ENCODE assay signal across 29 cellular contexts in genomic region chr12:119230804-119231203, GRCh38. TPM values are rescaled to one million over a fixed set of nuclear protein-coding genes. Genes with fewer than 3 reads are reported as not detected.
"Had no signal": no experiment of that assay in that cellular context is flagged by ENCODE, and none has a peak within 500 bp of the region (broad histone marks: within the 10 kb centered on the region; RNA-seq: fewer than 3 reads in every experiment).

No MANE protein-coding gene starts in this region.

- H3K36me3 ChIP-seq: ascending aorta, cardiac muscle cell, colonic mucosa, gastrocnemius medialis, right lobe of liver, tibial nerve, WERI-Rb-1 had no signal

- H3K4me3 Mint-ChIP-seq: activated CD4-positive, alpha-beta memory T cell treated with anti-CD3 and anti-CD28 coated beads for 36 hours; activated CD4-positive, alpha-beta T cell treated with anti-CD3 and anti-CD28 coated beads, Interleukin-2, amount 10 ng/mL, durations not matched to agents 24 days and 14 days; activated naive CD4-positive, alpha-beta T cell treated with anti-CD3 and anti-CD28 coated beads, Interleukin-2, amount 10 ng/mL, durations not matched to agents 7 days and 5 days; activated naive CD8-positive, alpha-beta T cell treated with anti-CD3 and anti-CD28 coated beads, Interleukin-2, amount 10 ng/mL, durations not matched to agents 7 days and 5 days; activated T-cell treated with anti-CD3 and anti-CD28 coated beads, Interleukin-2, amount 50 U/mL, for 24 hours; immature natural killer cell; naive thymus-derived CD8-positive, alpha-beta T cell had no signal

- H3K36me3 Mint-ChIP-seq: activated CD4-positive, alpha-beta memory T cell treated with anti-CD3 and anti-CD28 coated beads for 36 hours; activated naive CD4-positive, alpha-beta T cell treated with anti-CD3 and anti-CD28 coated beads, Interleukin-2, amount 10 ng/mL, durations not matched to agents 7 days and 5 days; activated naive CD8-positive, alpha-beta T cell treated with anti-CD3 and anti-CD28 coated beads, Interleukin-2, amount 10 ng/mL, durations not matched to agents 7 days and 5 days; brain; immature natural killer cell; naive thymus-derived CD8-positive, alpha-beta T cell had no signal

- H3K27me3 Mint-ChIP-seq: activated CD4-positive, alpha-beta memory T cell treated with anti-CD3 and anti-CD28 coated beads for 36 hours; activated CD4-positive, alpha-beta T cell treated with anti-CD3 and anti-CD28 coated beads, Interleukin-2, amount 10 ng/mL, durations not matched to agents 24 days and 14 days; activated naive CD4-positive, alpha-beta T cell treated with anti-CD3 and anti-CD28 coated beads, Interleukin-2, amount 10 ng/mL, durations not matched to agents 7 days and 5 days; activated naive CD8-positive, alpha-beta T cell treated with anti-CD3 and anti-CD28 coated beads, Interleukin-2, amount 10 ng/mL, durations not matched to agents 7 days and 5 days had no signal

- H3K9me3 ChIP-seq: ascending aorta, colonic mucosa, gastrocnemius medialis, right lobe of liver had no signal

- ATAC-seq: activated CD4-positive, CD25-positive, alpha-beta regulatory T cell treated with anti-CD3 and anti-CD28 coated beads, Interleukin-2, amount 50 U/mL, for 24 hours; left colon; naive thymus-derived CD8-positive, alpha-beta T cell; right lobe of liver had no signal

- H3K4me1 ChIP-seq: ascending aorta, colonic mucosa, gastrocnemius medialis, right lobe of liver, tibial nerve had no signal

- FAIRE-seq: kidney, TTC549 had no signal

- H3K27ac ChIP-seq: ascending aorta, cardiac muscle cell, colonic mucosa, right lobe of liver, tibial nerve, WERI-Rb-1 had no signal

- H3K4me1 Mint-ChIP-seq: activated CD4-positive, alpha-beta T cell treated with anti-CD3 and anti-CD28 coated beads, Interleukin-2, amount 10 ng/mL, durations not matched to agents 24 days and 14 days; activated naive CD4-positive, alpha-beta T cell treated with anti-CD3 and anti-CD28 coated beads, Interleukin-2, amount 10 ng/mL, durations not matched to agents 7 days and 5 days; activated naive CD8-positive, alpha-beta T cell treated with anti-CD3 and anti-CD28 coated beads, Interleukin-2, amount 10 ng/mL, durations not matched to agents 7 days and 5 days; immature natural killer cell; naive thymus-derived CD8-positive, alpha-beta T cell had no signal

- H3K4me3 ChIP-seq: ascending aorta, colonic mucosa, right lobe of liver, tibial nerve had no signal

- H3K9me3 Mint-ChIP-seq: activated CD4-positive, alpha-beta T cell treated with anti-CD3 and anti-CD28 coated beads, Interleukin-2, amount 10 ng/mL, durations not matched to agents 24 days and 14 days; activated naive CD4-positive, alpha-beta T cell treated with anti-CD3 and anti-CD28 coated beads, Interleukin-2, amount 10 ng/mL, durations not matched to agents 7 days and 5 days; activated naive CD8-positive, alpha-beta T cell treated with anti-CD3 and anti-CD28 coated beads, Interleukin-2, amount 10 ng/mL, durations not matched to agents 7 days and 5 days; activated T-cell treated with anti-CD3 and anti-CD28 coated beads, Interleukin-2, amount 50 U/mL, for 24 hours had no signal

- H3K27me3 ChIP-seq: ascending aorta, cardiac muscle cell, colonic mucosa, gastrocnemius medialis, right lobe of liver, tibial nerve had no signal

- H3K27ac Mint-ChIP-seq: activated CD4-positive, alpha-beta memory T cell treated with anti-CD3 and anti-CD28 coated beads for 36 hours; activated CD4-positive, alpha-beta T cell treated with anti-CD3 and anti-CD28 coated beads, Interleukin-2, amount 10 ng/mL, durations not matched to agents 24 days and 14 days; activated naive CD4-positive, alpha-beta T cell treated with anti-CD3 and anti-CD28 coated beads, Interleukin-2, amount 10 ng/mL, durations not matched to agents 7 days and 5 days; activated naive CD8-positive, alpha-beta T cell treated with anti-CD3 and anti-CD28 coated beads, Interleukin-2, amount 10 ng/mL, durations not matched to agents 7 days and 5 days; activated T-cell treated with anti-CD3 and anti-CD28 coated beads, Interleukin-2, amount 50 U/mL, for 24 hours; immature natural killer cell; naive thymus-derived CD8-positive, alpha-beta T cell had no signal

- DNase-seq: activated CD4-positive, alpha-beta memory T cell treated with anti-CD3 and anti-CD28 coated beads for 36 hours; activated CD4-positive, alpha-beta T cell treated with anti-CD3 and anti-CD28 coated beads, Interleukin-2, amount 10 ng/mL, durations not matched to agents 24 days and 14 days; activated CD8-positive, alpha-beta memory T cell treated with anti-CD3 and anti-CD28 coated beads, Interleukin-2, amount 50 U/mL, for 48 hours; activated gamma-delta T cell; activated naive CD4-positive, alpha-beta T cell treated with anti-CD3 and anti-CD28 coated beads, Interleukin-2, amount 10 ng/mL, durations not matched to agents 7 days and 5 days; activated naive CD8-positive, alpha-beta T cell treated with anti-CD3 and anti-CD28 coated beads, Interleukin-2, amount 10 ng/mL, durations not matched to agents 7 days and 5 days; activated T-cell treated with anti-CD3 and anti-CD28 coated beads, Interleukin-2, amount 50 U/mL, for 24 hours; cerebellar nuclear complex; colonic mucosa; effector CD8-positive, alpha-beta T cell; erythroblast; gastrocnemius medialis; hippocampal formation; immature natural killer cell; kidney; left colon; midbrain; naive thymus-derived CD8-positive, alpha-beta T cell; right lobe of liver; stimulated activated CD4-positive, alpha-beta T cell treated with anti-CD3 and anti-CD28 coated beads, Interleukin-2, amount 100 ng/mL, for 48 hours; stimulated activated naive CD4-positive, alpha-beta T cell treated with Interleukin-2 at 50 U/mL for 16 hours; WERI-Rb-1 had no signal

RNA-seq across cellular contexts. Expression of gene HSPB8, which starts 52.1 kb away (rescaled TPM):
- total RNA-seq: activated CD4-positive, alpha-beta memory T cell treated with anti-CD3 and anti-CD28 coated beads for 36 hours; activated CD4-positive, alpha-beta T cell treated with anti-CD3 and anti-CD28 coated beads, Interleukin-2, amount 10 ng/mL, durations not matched to agents 24 days and 14 days; activated naive CD8-positive, alpha-beta T cell treated with anti-CD3 and anti-CD28 coated beads, Interleukin-2, amount 10 ng/mL, durations not matched to agents 7 days and 5 days; naive thymus-derived CD8-positive, alpha-beta T cell; T-helper 1 cell treated with Interleukin-12 subunit alpha and Interleukin-12 subunit beta and Interleukin-4 antibody, amounts not matched to agents 30 ng/mL and 1 ng/mL, for 36 hours had no signal
- polyA plus RNA-seq: immature natural killer cell; naive thymus-derived CD8-positive, alpha-beta T cell had no signal
